In the genomic region with DNA sequence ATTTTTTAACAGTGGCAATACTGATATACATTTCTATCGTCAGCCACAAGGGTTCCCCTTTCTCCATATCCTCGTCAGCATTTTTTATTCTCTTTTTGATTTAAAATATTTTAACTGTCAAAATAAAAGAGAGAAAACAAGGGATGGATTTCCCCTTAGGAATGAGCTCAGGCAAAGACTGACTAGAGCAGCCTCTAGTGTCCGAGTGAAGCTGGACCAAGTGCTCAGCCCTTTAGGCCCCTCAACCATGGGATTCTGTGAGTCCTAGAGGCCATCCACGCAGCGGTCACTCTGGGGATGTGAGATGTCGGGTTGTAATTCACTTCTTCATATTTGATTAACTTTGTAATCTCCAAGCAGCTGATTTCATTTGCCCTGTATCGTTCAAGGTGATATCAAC, we compare ENCODE assay signal across 2 cellular contexts.
TF ChIP-seq lines count a peak whose summit lies in the region.

No MANE protein-coding gene starts in this region.

TF ChIP-seq in A549, 52 proteins besides CTCF, POLR2A, EP300 and RAD21 (continued from another document):
- no peak for TF ChIP-seq JUNB (IDR thresholded peaks at IDR 0.05)
- no peak for TF ChIP-seq MAZ (IDR thresholded peaks at IDR 0.05; ENCODE audit: borderline replicate concordance, low read depth, low read length)
- TF ChIP-seq, protein P1, sequence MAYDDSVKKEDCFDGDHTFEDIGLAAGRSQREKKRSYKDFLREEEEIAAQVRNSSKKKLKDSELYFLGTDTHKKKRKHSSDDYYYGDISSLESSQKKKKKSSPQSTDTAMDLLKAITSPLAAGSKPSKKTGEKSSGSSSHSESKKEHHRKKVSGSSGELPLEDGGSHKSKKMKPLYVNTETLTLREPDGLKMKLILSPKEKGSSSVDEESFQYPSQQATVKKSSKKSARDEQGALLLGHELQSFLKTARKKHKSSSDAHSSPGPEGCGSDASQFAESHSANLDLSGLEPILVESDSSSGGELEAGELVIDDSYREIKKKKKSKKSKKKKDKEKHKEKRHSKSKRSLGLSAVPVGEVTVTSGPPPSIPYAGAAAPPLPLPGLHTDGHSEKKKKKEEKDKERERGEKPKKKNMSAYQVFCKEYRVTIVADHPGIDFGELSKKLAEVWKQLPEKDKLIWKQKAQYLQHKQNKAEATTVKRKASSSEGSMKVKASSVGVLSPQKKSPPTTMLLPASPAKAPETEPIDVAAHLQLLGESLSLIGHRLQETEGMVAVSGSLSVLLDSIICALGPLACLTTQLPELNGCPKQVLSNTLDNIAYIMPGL (CRISPR knock-in tag; IDR thresholded peaks at IDR 0.05; ENCODE audit: borderline replicate concordance): no peak
- TF ChIP-seq MYC (IDR thresholded peaks at IDR 0.05; ENCODE audit: borderline replicate concordance, low read length): no peak
- TF ChIP-seq FOSB (CRISPR knock-in tag; IDR thresholded peaks at IDR 0.05): no peak
- TF ChIP-seq, protein P2, sequence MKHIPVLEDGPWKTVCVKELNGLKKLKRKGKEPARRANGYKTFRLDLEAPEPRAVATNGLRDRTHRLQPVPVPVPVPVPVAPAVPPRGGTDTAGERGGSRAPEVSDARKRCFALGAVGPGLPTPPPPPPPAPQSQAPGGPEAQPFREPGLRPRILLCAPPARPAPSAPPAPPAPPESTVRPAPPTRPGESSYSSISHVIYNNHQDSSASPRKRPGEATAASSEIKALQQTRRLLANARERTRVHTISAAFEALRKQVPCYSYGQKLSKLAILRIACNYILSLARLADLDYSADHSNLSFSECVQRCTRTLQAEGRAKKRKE (CRISPR knock-in tag; IDR thresholded peaks at IDR 0.05; ENCODE audit: low read depth): no peak
- TF ChIP-seq, protein P3, sequence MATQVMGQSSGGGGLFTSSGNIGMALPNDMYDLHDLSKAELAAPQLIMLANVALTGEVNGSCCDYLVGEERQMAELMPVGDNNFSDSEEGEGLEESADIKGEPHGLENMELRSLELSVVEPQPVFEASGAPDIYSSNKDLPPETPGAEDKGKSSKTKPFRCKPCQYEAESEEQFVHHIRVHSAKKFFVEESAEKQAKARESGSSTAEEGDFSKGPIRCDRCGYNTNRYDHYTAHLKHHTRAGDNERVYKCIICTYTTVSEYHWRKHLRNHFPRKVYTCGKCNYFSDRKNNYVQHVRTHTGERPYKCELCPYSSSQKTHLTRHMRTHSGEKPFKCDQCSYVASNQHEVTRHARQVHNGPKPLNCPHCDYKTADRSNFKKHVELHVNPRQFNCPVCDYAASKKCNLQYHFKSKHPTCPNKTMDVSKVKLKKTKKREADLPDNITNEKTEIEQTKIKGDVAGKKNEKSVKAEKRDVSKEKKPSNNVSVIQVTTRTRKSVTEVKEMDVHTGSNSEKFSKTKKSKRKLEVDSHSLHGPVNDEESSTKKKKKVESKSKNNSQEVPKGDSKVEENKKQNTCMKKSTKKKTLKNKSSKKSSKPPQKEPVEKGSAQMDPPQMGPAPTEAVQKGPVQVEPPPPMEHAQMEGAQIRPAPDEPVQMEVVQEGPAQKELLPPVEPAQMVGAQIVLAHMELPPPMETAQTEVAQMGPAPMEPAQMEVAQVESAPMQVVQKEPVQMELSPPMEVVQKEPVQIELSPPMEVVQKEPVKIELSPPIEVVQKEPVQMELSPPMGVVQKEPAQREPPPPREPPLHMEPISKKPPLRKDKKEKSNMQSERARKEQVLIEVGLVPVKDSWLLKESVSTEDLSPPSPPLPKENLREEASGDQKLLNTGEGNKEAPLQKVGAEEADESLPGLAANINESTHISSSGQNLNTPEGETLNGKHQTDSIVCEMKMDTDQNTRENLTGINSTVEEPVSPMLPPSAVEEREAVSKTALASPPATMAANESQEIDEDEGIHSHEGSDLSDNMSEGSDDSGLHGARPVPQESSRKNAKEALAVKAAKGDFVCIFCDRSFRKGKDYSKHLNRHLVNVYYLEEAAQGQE (IDR thresholded peaks at IDR 0.05): no peak
- TF ChIP-seq ZNF302 (CRISPR knock-in tag; IDR thresholded peaks at IDR 0.05): no peak
- no peak for TF ChIP-seq CBX8 (IDR thresholded peaks at IDR 0.05)
- TF ChIP-seq, protein P4, sequence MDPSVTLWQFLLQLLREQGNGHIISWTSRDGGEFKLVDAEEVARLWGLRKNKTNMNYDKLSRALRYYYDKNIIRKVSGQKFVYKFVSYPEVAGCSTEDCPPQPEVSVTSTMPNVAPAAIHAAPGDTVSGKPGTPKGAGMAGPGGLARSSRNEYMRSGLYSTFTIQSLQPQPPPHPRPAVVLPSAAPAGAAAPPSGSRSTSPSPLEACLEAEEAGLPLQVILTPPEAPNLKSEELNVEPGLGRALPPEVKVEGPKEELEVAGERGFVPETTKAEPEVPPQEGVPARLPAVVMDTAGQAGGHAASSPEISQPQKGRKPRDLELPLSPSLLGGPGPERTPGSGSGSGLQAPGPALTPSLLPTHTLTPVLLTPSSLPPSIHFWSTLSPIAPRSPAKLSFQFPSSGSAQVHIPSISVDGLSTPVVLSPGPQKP (IDR thresholded peaks at IDR 0.05; ENCODE audit: low read depth, low read length): no peak
- no peak for TF ChIP-seq RNF2 (IDR thresholded peaks at IDR 0.05; ENCODE audit: borderline replicate concordance, low read depth)
- TF ChIP-seq ZSCAN20 (CRISPR knock-in tag; IDR thresholded peaks at IDR 0.05): no peak
- no peak for TF ChIP-seq NFE2L2 (conservative IDR thresholded peaks at IDR 0.05; ENCODE audit: low read length)

TF ChIP-seq in HCT116, 20 proteins besides CTCF, POLR2A, EP300 and RAD21 (continued from another document):
- TF ChIP-seq JUND (IDR thresholded peaks at IDR 0.05) (no peak), YY1 (IDR thresholded peaks at IDR 0.05; ENCODE audit: extremely low read depth, insufficient replicate concordance, low read depth, low read length) (no peak), SIN3A (IDR thresholded peaks at IDR 0.05; ENCODE audit: low read depth) (no peak), ZNF274 (IDR thresholded peaks at IDR 0.05; ENCODE audit: low read depth, low read length) (no peak), EGR1 (IDR thresholded peaks at IDR 0.05; ENCODE audit: low read depth) (no peak), EZH2phosphoT487 (IDR thresholded peaks at IDR 0.05; ENCODE audit: borderline replicate concordance) (no peak), ELF1 (IDR thresholded peaks at IDR 0.05; ENCODE audit: borderline replicate concordance, low read depth) (no peak), SRF (IDR thresholded peaks at IDR 0.05; ENCODE audit: low read depth) (no peak)
- TF ChIP-seq, protein P5, sequence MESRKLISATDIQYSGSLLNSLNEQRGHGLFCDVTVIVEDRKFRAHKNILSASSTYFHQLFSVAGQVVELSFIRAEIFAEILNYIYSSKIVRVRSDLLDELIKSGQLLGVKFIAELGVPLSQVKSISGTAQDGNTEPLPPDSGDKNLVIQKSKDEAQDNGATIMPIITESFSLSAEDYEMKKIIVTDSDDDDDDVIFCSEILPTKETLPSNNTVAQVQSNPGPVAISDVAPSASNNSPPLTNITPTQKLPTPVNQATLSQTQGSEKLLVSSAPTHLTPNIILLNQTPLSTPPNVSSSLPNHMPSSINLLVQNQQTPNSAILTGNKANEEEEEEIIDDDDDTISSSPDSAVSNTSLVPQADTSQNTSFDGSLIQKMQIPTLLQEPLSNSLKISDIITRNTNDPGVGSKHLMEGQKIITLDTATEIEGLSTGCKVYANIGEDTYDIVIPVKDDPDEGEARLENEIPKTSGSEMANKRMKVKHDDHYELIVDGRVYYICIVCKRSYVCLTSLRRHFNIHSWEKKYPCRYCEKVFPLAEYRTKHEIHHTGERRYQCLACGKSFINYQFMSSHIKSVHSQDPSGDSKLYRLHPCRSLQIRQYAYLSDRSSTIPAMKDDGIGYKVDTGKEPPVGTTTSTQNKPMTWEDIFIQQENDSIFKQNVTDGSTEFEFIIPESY (IDR thresholded peaks at IDR 0.05; ENCODE audit: extremely low read depth, insufficient replicate concordance, low read length): no peak
TF ChIP-seq in HCT116: peak in this region for 0.
